Comparison of ENCODE assay signal across 1 cellular context in genomic region chr14:84202486-84202885, GRCh38.
TF ChIP-seq lines count a peak whose summit lies in the region.

No MANE protein-coding gene starts in this region.

TF ChIP-seq in GM23338, 12 proteins besides CTCF, POLR2A, EP300 and RAD21 (continued from another document):
- TF ChIP-seq, protein P1, sequence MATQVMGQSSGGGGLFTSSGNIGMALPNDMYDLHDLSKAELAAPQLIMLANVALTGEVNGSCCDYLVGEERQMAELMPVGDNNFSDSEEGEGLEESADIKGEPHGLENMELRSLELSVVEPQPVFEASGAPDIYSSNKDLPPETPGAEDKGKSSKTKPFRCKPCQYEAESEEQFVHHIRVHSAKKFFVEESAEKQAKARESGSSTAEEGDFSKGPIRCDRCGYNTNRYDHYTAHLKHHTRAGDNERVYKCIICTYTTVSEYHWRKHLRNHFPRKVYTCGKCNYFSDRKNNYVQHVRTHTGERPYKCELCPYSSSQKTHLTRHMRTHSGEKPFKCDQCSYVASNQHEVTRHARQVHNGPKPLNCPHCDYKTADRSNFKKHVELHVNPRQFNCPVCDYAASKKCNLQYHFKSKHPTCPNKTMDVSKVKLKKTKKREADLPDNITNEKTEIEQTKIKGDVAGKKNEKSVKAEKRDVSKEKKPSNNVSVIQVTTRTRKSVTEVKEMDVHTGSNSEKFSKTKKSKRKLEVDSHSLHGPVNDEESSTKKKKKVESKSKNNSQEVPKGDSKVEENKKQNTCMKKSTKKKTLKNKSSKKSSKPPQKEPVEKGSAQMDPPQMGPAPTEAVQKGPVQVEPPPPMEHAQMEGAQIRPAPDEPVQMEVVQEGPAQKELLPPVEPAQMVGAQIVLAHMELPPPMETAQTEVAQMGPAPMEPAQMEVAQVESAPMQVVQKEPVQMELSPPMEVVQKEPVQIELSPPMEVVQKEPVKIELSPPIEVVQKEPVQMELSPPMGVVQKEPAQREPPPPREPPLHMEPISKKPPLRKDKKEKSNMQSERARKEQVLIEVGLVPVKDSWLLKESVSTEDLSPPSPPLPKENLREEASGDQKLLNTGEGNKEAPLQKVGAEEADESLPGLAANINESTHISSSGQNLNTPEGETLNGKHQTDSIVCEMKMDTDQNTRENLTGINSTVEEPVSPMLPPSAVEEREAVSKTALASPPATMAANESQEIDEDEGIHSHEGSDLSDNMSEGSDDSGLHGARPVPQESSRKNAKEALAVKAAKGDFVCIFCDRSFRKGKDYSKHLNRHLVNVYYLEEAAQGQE (IDR thresholded peaks at IDR 0.05; ENCODE audit: unreplicated experiment), result no peak
- TF ChIP-seq EZH2phosphoT487 (IDR thresholded peaks at IDR 0.05; ENCODE audit: unreplicated experiment) (no peak), EZH2 (IDR thresholded peaks at IDR 0.05; ENCODE audit: low read depth, unreplicated experiment) (no peak), POLR2AphosphoS5 (IDR thresholded peaks at IDR 0.05; ENCODE audit: low read depth) (no peak), ETS1 (IDR thresholded peaks at IDR 0.05) (no peak), ZNF462 (CRISPR knock-in tag; IDR thresholded peaks at IDR 0.05) (no peak)
